Comparison of ENCODE assay signal across 2 cellular contexts in the genomic region with DNA sequence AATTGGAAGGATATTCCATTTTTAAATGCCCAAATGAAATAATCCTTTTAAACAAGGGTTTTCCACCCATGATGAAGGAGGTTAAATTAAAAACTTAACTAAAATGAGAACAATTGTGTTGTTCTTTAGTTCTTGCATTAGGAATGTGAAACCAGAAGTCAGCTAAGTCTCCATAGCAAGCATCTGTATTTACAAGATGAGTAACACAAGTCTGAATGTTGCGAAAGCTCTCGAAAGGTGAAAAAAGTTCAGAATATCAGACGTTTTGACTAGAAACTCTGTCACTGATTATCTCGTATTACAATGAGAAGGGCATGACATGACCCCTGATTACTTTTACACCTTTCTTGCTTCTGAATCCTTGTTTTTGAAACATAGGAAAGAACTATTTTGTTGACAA.
A peak's percentile ranks its signal among the peaks of the same experiment; 100 is the strongest.
TF ChIP-seq lines count a peak whose summit lies in the region.

No MANE protein-coding gene starts in this region.

TF ChIP-seq in SK-N-SH, 30 proteins besides CTCF, POLR2A, EP300 and RAD21 (continued from another document):
- no peak for TF ChIP-seq ZBTB33 (IDR thresholded peaks at IDR 0.05; ENCODE audit: borderline replicate concordance, low read depth)
- TF ChIP-seq, protein P1, sequence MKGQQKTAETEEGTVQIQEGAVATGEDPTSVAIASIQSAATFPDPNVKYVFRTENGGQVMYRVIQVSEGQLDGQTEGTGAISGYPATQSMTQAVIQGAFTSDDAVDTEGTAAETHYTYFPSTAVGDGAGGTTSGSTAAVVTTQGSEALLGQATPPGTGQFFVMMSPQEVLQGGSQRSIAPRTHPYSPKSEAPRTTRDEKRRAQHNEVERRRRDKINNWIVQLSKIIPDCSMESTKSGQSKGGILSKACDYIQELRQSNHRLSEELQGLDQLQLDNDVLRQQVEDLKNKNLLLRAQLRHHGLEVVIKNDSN (IDR thresholded peaks at IDR 0.05; ENCODE audit: borderline replicate concordance, low read depth): no peak
- no peak for TF ChIP-seq SIN3A (IDR thresholded peaks at IDR 0.05; ENCODE audit: borderline replicate concordance, low read depth, low read length)
- no peak for TF ChIP-seq TEAD4 (IDR thresholded peaks at IDR 0.05; ENCODE audit: borderline replicate concordance, insufficient read depth)
- no peak for TF ChIP-seq MXI1 (IDR thresholded peaks at IDR 0.05; ENCODE audit: low read depth, low read length)
- no peak for TF ChIP-seq JUND (IDR thresholded peaks at IDR 0.05)
- no peak for TF ChIP-seq RFX5 (IDR thresholded peaks at IDR 0.05; ENCODE audit: low read length)
- TF ChIP-seq, protein P2, sequence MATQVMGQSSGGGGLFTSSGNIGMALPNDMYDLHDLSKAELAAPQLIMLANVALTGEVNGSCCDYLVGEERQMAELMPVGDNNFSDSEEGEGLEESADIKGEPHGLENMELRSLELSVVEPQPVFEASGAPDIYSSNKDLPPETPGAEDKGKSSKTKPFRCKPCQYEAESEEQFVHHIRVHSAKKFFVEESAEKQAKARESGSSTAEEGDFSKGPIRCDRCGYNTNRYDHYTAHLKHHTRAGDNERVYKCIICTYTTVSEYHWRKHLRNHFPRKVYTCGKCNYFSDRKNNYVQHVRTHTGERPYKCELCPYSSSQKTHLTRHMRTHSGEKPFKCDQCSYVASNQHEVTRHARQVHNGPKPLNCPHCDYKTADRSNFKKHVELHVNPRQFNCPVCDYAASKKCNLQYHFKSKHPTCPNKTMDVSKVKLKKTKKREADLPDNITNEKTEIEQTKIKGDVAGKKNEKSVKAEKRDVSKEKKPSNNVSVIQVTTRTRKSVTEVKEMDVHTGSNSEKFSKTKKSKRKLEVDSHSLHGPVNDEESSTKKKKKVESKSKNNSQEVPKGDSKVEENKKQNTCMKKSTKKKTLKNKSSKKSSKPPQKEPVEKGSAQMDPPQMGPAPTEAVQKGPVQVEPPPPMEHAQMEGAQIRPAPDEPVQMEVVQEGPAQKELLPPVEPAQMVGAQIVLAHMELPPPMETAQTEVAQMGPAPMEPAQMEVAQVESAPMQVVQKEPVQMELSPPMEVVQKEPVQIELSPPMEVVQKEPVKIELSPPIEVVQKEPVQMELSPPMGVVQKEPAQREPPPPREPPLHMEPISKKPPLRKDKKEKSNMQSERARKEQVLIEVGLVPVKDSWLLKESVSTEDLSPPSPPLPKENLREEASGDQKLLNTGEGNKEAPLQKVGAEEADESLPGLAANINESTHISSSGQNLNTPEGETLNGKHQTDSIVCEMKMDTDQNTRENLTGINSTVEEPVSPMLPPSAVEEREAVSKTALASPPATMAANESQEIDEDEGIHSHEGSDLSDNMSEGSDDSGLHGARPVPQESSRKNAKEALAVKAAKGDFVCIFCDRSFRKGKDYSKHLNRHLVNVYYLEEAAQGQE (IDR thresholded peaks at IDR 0.05; ENCODE audit: low read depth, low read length): no peak
- TF ChIP-seq YY1 (IDR thresholded peaks at IDR 0.05; ENCODE audit: low read depth): no peak
- no peak for TF ChIP-seq FOXJ3 (CRISPR knock-in tag; IDR thresholded peaks at IDR 0.05)
- no peak for TF ChIP-seq CHD2 (IDR thresholded peaks at IDR 0.05; ENCODE audit: low read length, partially characterized antibody)
- TF ChIP-seq MAX (IDR thresholded peaks at IDR 0.05; ENCODE audit: low read depth): no peak
- TF ChIP-seq RXRA (IDR thresholded peaks at IDR 0.05; ENCODE audit: borderline replicate concordance, low read depth): peak; percentile 54
TF ChIP-seq in SK-N-SH: peak in this region for 3.

TF ChIP-seq in SK-N-SH treated with all-trans-retinoic acid at 6 μM for 48 hours, 23 proteins besides CTCF, POLR2A, EP300 and RAD21 (continued from another document):
- TF ChIP-seq, protein P3, sequence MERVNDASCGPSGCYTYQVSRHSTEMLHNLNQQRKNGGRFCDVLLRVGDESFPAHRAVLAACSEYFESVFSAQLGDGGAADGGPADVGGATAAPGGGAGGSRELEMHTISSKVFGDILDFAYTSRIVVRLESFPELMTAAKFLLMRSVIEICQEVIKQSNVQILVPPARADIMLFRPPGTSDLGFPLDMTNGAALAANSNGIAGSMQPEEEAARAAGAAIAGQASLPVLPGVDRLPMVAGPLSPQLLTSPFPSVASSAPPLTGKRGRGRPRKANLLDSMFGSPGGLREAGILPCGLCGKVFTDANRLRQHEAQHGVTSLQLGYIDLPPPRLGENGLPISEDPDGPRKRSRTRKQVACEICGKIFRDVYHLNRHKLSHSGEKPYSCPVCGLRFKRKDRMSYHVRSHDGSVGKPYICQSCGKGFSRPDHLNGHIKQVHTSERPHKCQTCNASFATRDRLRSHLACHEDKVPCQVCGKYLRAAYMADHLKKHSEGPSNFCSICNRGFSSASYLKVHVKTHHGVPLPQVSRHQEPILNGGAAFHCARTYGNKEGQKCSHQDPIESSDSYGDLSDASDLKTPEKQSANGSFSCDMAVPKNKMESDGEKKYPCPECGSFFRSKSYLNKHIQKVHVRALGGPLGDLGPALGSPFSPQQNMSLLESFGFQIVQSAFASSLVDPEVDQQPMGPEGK (CRISPR knock-in tag; IDR thresholded peaks at IDR 0.05; ENCODE audit: borderline replicate concordance): no peak
- TF ChIP-seq, protein P4, sequence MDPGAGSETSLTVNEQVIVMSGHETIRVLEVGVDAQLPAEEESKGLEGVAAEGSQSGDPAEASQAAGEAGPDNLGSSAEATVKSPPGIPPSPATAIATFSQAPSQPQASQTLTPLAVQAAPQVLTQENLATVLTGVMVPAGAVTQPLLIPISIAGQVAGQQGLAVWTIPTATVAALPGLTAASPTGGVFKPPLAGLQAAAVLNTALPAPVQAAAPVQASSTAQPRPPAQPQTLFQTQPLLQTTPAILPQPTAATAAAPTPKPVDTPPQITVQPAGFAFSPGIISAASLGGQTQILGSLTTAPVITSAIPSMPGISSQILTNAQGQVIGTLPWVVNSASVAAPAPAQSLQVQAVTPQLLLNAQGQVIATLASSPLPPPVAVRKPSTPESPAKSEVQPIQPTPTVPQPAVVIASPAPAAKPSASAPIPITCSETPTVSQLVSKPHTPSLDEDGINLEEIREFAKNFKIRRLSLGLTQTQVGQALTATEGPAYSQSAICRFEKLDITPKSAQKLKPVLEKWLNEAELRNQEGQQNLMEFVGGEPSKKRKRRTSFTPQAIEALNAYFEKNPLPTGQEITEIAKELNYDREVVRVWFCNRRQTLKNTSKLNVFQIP (CRISPR knock-in tag; IDR thresholded peaks at IDR 0.05; ENCODE audit: borderline replicate concordance, low read depth): no peak
